ENCODE assay signal across 9 cellular contexts in genomic region chr1:26724118-26724517, GRCh38. TPM values are rescaled to one million over a fixed set of nuclear protein-coding genes. Genes with fewer than 3 reads are reported as not detected.
A peak's percentile ranks its signal among the peaks of the same experiment; 100 is the strongest.
DNase-seq lines count a peak whose midpoint lies in the region; ATAC-seq, FAIRE-seq and TF ChIP-seq lines count a peak whose summit lies in the region.
"Had no signal": no experiment of that assay in that cellular context is flagged by ENCODE, and none has a peak within 500 bp of the region (broad histone marks: within the 10 kb centered on the region; RNA-seq: fewer than 3 reads in every experiment).

No MANE protein-coding gene starts in this region.

- FAIRE-seq in A549 (lab: Jason Lieb, UNC) (no peak), small intestine (lab: Jason Lieb, UNC) (no peak)

- H3K9me3 Mint-ChIP-seq in naive thymus-derived CD4-positive, alpha-beta T cell, result peaks cover 0 to 1% (median 0%) of the 10 kb centered on the region in 11 donors

- peaks cover 0 to 5% (median 3%) of the 10 kb centered on the region in 5 donors for H3K36me3 Mint-ChIP-seq in naive thymus-derived CD4-positive, alpha-beta T cell

- TF ChIP-seq EP300 in A549 (IDR thresholded peaks at IDR 0.05), result no peak

- POLR2A ChIA-PET in A549 (lab: Yijun Ruan, JAX), result no interaction called here
- POLR2A ChIA-PET in naive thymus-derived CD4-positive, alpha-beta T cell (lab: Charles Lee), result interaction anchor here (0.8 to 3.4 kb wide), 11 partner anchors 18 to 166 kb away, joined by 3 to 41 read pairs (median 8); partner anchors contain the start of genes ARID1A, GPN2 and PIGV

- H3K27ac ChIP-seq in A549, result no peak overlapping the region
- peak overlapping the region; percentile 78 for H3K27ac ChIP-seq in HUES64 (ENCODE audit: low read depth, low read length)
- peak overlapping the region; percentile 70 for H3K27ac ChIP-seq in colonic mucosa
- H3K27ac ChIP-seq in naive thymus-derived CD4-positive, alpha-beta T cell (ENCODE audit: low read depth, low read length), result peak overlapping the region; percentile 58
- H3K27ac ChIP-seq in small intestine (ENCODE audit: low read depth in 1 of 2, low read length in 1 of 2), result peak overlapping the region in 1 of 2 donors; percentile 27

- CTCF ChIA-PET in A549 (lab: Yijun Ruan, JAX), result interaction anchor here (0.9 to 1.9 kb wide), 5 partner anchors 16 to 122 kb away, joined by 3 to 6 read pairs (median 3); no protein-coding TSS in a partner anchor
- CTCF ChIA-PET in naive thymus-derived CD4-positive, alpha-beta T cell (lab: Charles Lee), result interaction anchor here (0.6 to 1.3 kb wide), 3 partner anchors 47 to 1897 kb away, joined by 3 to 6 read pairs (median 4); partner anchors contain the start of gene PIGV

- no peak for ATAC-seq in A549
- no peak for ATAC-seq in naive thymus-derived CD4-positive, alpha-beta T cell
- ATAC-seq in HG02970 (IDR thresholded peaks at IDR 0.05; ENCODE audit: low FRiP score, unreplicated experiment), result no peak

- H3K36me3 ChIP-seq in HUES64 (ENCODE audit: insufficient read depth, low read length) (peaks cover 7% of the 10 kb centered on the region; the same call in 1 of the 2 replicates), colonic mucosa (no peaks in the 10 kb centered on the region), small intestine (ENCODE audit: control insufficient read depth in 2 of 2, insufficient read depth in 2 of 2, low read length in 2 of 2) (peaks cover 0 to 2% of the 10 kb centered on the region in 2 donors)
- peaks cover 0 to 2% (median 0%) of the 10 kb centered on the region in 3 experiments for H3K36me3 ChIP-seq in naive thymus-derived CD4-positive, alpha-beta T cell (ENCODE audit: control insufficient read depth in 2 of 3, insufficient read depth in 3 of 3, low read length in 3 of 3)

- H3K4me2 ChIP-seq in A549, result peak overlapping the region; percentile 18; the same call in 2 of the 3 replicates

- no peak for TF ChIP-seq POLR2A in A549 (IDR thresholded peaks at IDR 0.05; ENCODE audit: low read length)

- peak overlapping the region in 9 of 10 donors; percentile 18 to 89 (median 81) for H3K4me3 Mint-ChIP-seq in naive thymus-derived CD4-positive, alpha-beta T cell

- intact Hi-C loops in colonic mucosa (cut with DNase I), result loop anchor here (10.0 kb wide), 1 partner anchor 61 kb away; the partner anchor contains the start of gene PIGV
- intact Hi-C loops in naive thymus-derived CD4-positive, alpha-beta T cell (cut with micrococcal nuclease), result no loop called here

- H3K27me3 ChIP-seq in HUES64 (ENCODE audit: insufficient read depth, low read length) (no peaks in the 10 kb centered on the region), colonic mucosa (no peaks in the 10 kb centered on the region), small intestine (ENCODE audit: control insufficient read depth in 2 of 2, insufficient read depth in 2 of 2, low read length in 2 of 2) (no peaks in the 10 kb centered on the region)
- H3K27me3 ChIP-seq in naive thymus-derived CD4-positive, alpha-beta T cell (ENCODE audit: control insufficient read depth in 2 of 2, insufficient read depth in 2 of 2, low read length in 2 of 2), result no peaks in the 10 kb centered on the region

- no peak for TF ChIP-seq CTCF in A549 (IDR thresholded peaks at IDR 0.05)
- no peak for TF ChIP-seq CTCF in colonic mucosa (IDR thresholded peaks at IDR 0.05)

- no peaks in the 10 kb centered on the region for H3K27me3 Mint-ChIP-seq in naive thymus-derived CD4-positive, alpha-beta T cell

- 75% methylated on average over 2 of the region's 2 CpGs for WGBS in A549 (ENCODE audit: missing lambda C conversion rate)
- WGBS in HUES64, result 26% methylated on average over 2 of the region's 2 CpGs
- 32 to 55% (median 48%) methylated on average over 2 of the region's 2 CpGs for WGBS in small intestine, 3 donors

- H3K4me3 ChIP-seq in A549 (no peak overlapping the region), HUES64 (ENCODE audit: low read length) (peak overlapping the region; percentile 40), colonic mucosa (no peak overlapping the region), small intestine (ENCODE audit: low read depth in 1 of 2, low read length in 2 of 2) (no peak overlapping the region)
- no peak overlapping the region for H3K4me3 ChIP-seq in naive thymus-derived CD4-positive, alpha-beta T cell (ENCODE audit: low read length)
- H3K4me3 ChIP-seq: skin epidermis had no signal

- peak overlapping the region in 7 of 9 donors; percentile 8 to 92 (median 79) for H3K27ac Mint-ChIP-seq in naive thymus-derived CD4-positive, alpha-beta T cell

- no peak for TF ChIP-seq RAD21 in A549 (conservative IDR thresholded peaks at IDR 0.05 in 1 of 2, IDR thresholded peaks at IDR 0.05 in 1 of 2)

- H3K9me3 ChIP-seq in A549, result no peaks in the 10 kb centered on the region
- no peaks in the 10 kb centered on the region for H3K9me3 ChIP-seq in HUES64 (ENCODE audit: insufficient read depth, low read depth, low read length)
- H3K9me3 ChIP-seq in colonic mucosa, result no peaks in the 10 kb centered on the region
- no peaks in the 10 kb centered on the region for H3K9me3 ChIP-seq in naive thymus-derived CD4-positive, alpha-beta T cell (ENCODE audit: control insufficient read depth in 2 of 3, low read length in 3 of 3)
- no peaks in the 10 kb centered on the region for H3K9me3 ChIP-seq in small intestine (ENCODE audit: control insufficient read depth, low read depth)

- H3K4me1 Mint-ChIP-seq in naive thymus-derived CD4-positive, alpha-beta T cell, result peaks cover 80 to 93% (median 89%) of the 10 kb centered on the region in 7 donors

- DNase-seq in A549 (ENCODE audit: low read depth in 1 of 2, low spot score in 1 of 2), result no peak
- no peak for DNase-seq in colonic mucosa
- DNase-seq in naive thymus-derived CD4-positive, alpha-beta T cell, result no peak
- DNase-seq in stimulated activated naive CD4-positive, alpha-beta T cell (lab: John Stamatoyannopoulos, UW), result no peak
- DNase-seq in small intestine, result no peak
- DNase-seq in UCSD-AML1 (lab: John Stamatoyannopoulos, UW; ENCODE audit: unreplicated experiment), result no peak

- H3K4me1 ChIP-seq in A549 (peaks cover 65% of the 10 kb centered on the region), HUES64 (ENCODE audit: insufficient read depth, low read length) (peaks cover 64% of the 10 kb centered on the region), colonic mucosa (peaks cover 23% of the 10 kb centered on the region), small intestine (ENCODE audit: control insufficient read depth in 2 of 2, insufficient read depth in 1 of 2, low read depth in 1 of 2, low read length in 1 of 2) (peaks cover 22 to 23% of the 10 kb centered on the region in 2 donors)
- H3K4me1 ChIP-seq in naive thymus-derived CD4-positive, alpha-beta T cell (ENCODE audit: control insufficient read depth in 2 of 2, insufficient read depth in 2 of 2, low read length in 2 of 2), result peaks cover 69 to 81% of the 10 kb centered on the region in 2 donors

- H3K9ac ChIP-seq in HUES64 (ENCODE audit: low read depth, low read length), result peak overlapping the region; percentile 44; the same call in 1 of the 2 replicates
- no peak overlapping the region for H3K9ac ChIP-seq in colonic mucosa (ENCODE audit: low read depth in 2 of 2, low read length in 2 of 2)

TF ChIP-seq in A549, 52 proteins besides CTCF, POLR2A, EP300 and RAD21:
- no peak for TF ChIP-seq NPAS2 (CRISPR knock-in tag; IDR thresholded peaks at IDR 0.05; ENCODE audit: borderline replicate concordance)
- no peak for TF ChIP-seq CBX8 (IDR thresholded peaks at IDR 0.05)
- no peak for TF ChIP-seq TP53 (CRISPR knock-in tag; IDR thresholded peaks at IDR 0.05)
- no peak for TF ChIP-seq FOSL2 (IDR thresholded peaks at IDR 0.05)
- TF ChIP-seq FOSL2 (CRISPR knock-in tag; IDR thresholded peaks at IDR 0.05), result no peak
- TF ChIP-seq BHLHE40 (IDR thresholded peaks at IDR 0.05; ENCODE audit: low read depth, low read length), result no peak

RNA-seq across cellular contexts. Expression of gene ARID1A, which starts 28.3 kb away (rescaled TPM):
- polyA plus RNA-seq in A549 (2011; rRNA removed) (17.4 and 23.9 TPM in 2 replicates), A549 (2017; fragmentation: RNase III; extraction: RNeasy Plus Mini Kit Qiagen cat#74134 plus additional on column Dnase treatment) (21.4 to 24.1 TPM (median 22.4 TPM) in 3 replicates), small intestine (10 to 100 TPM in 2 of 3 donors, 1 to 10 TPM in 1; 7.8 to 23.7 (median 13.6) TPM)
- polyA plus RNA-seq in A549 (2012; cell fraction: cytosol; rRNA removed), result 29.6 and 37.4 TPM in 2 replicates
- polyA plus RNA-seq in A549 (2012; cell fraction: nucleus; rRNA removed), result 71.0 and 103 TPM in 2 replicates
- 40.8 and 48.3 TPM in 2 replicates for polyA minus RNA-seq in A549 (2011; rRNA and poly(A)+ RNA removed)
- 57.4 TPM for polyA plus RNA-seq in HUES64 (2013, experiment 1 of 2)
- 60.9 TPM for polyA plus RNA-seq in HUES64 (2013, experiment 2 of 2)
- total RNA-seq in colonic mucosa, result 10 to 100 TPM; 49.6 to 76.2 TPM
- total RNA-seq in naive thymus-derived CD4-positive, alpha-beta T cell, result 100 to 1,000 TPM; 118 to 148 (median 131) TPM
- 10 to 100 TPM; 22.3 to 26.6 TPM for polyA plus RNA-seq in naive thymus-derived CD4-positive, alpha-beta T cell

Comparison
In these comparisons a context has a peak if more than half of its experiments do, and no peak if none do; other contexts are left out.
1. H3K27ac ChIP-seq: peak in HUES64 (single experiment), colonic mucosa (single experiment) and naive thymus-derived CD4-positive, alpha-beta T cell (single experiment); none in A549 (0 of 2).